Comparison of ENCODE assay signal across 8 cellular contexts in the genomic region with DNA sequence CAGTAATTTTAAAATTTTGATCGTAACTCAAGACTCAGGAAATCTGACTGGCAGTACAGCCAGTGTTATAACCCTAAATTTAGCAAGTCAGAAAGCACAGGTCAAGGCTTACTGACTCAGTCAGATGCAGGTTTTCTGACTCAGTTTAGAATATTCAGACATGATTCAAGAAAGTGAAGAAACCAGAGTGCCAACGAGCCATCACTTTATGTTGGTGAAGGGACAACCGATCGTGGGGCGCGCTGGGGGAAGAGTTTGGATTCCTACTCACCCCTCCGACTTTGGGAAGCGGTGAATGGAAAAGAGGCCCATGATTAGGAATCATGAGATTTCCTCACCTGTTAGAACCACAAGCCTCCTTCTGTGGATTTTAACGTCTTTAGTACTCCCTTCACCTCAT. TPM values are rescaled to one million over a fixed set of nuclear protein-coding genes. Genes with fewer than 3 reads are reported as not detected.
A peak's percentile ranks its signal among the peaks of the same experiment; 100 is the strongest.
DNase-seq lines count a peak whose midpoint lies in the region; ATAC-seq lines count a peak whose summit lies in the region.

No MANE protein-coding gene starts in this region.

- peak overlapping the region; percentile 94 for H3K27ac Mint-ChIP-seq in activated T-helper 17 cell treated with anti-CD3 and anti-CD28 coated beads, Interleukin-2, amount 50 U/mL, for 72 hours

- DNase-seq in HT-29 (ENCODE audit: low spot score) (peak; percentile 41), globus pallidus (ENCODE audit: low spot score) (no peak), SW480 (ENCODE audit: low spot score) (no peak)
- DNase-seq in stimulated activated naive CD4-positive, alpha-beta T cell treated with Interleukin-2 at 50 U/mL for 16 hours (lab: John Stamatoyannopoulos, UW), result peak; percentile 31

- peak overlapping the region; percentile 75 for H3K4me3 ChIP-seq in iPS-18a (ENCODE audit: low read length)

- peaks cover 35% of the 10 kb centered on the region for H3K4me1 Mint-ChIP-seq in activated T-helper 17 cell treated with anti-CD3 and anti-CD28 coated beads, Interleukin-2, amount 50 U/mL, for 72 hours

- H3K9me3 Mint-ChIP-seq in activated T-helper 17 cell treated with anti-CD3 and anti-CD28 coated beads, Interleukin-2, amount 50 U/mL, for 72 hours, result no peaks in the 10 kb centered on the region

- H3K27me3 ChIP-seq in iPS-18a (ENCODE audit: control insufficient read depth, insufficient read depth, low read length), result peaks cover 7% of the 10 kb centered on the region

- H3K9me3 ChIP-seq in iPS-18a (ENCODE audit: control insufficient read depth, low read depth, low read length), result no peaks in the 10 kb centered on the region

- H3K27ac ChIP-seq in iPS-18a (ENCODE audit: low read length), result no peak overlapping the region

- no peaks in the 10 kb centered on the region for H3K27me3 Mint-ChIP-seq in activated T-helper 17 cell treated with anti-CD3 and anti-CD28 coated beads, Interleukin-2, amount 50 U/mL, for 72 hours

- H3K4me3 Mint-ChIP-seq in activated T-helper 17 cell treated with anti-CD3 and anti-CD28 coated beads, Interleukin-2, amount 50 U/mL, for 72 hours, result peak overlapping the region; percentile 85

- no peaks in the 10 kb centered on the region for H3K36me3 ChIP-seq in iPS-18a (ENCODE audit: control insufficient read depth, low read depth, low read length)

- H3K9ac ChIP-seq in iPS-18a (ENCODE audit: low read length), result peak overlapping the region; percentile 57

- H3K36me3 Mint-ChIP-seq in activated T-helper 17 cell treated with anti-CD3 and anti-CD28 coated beads, Interleukin-2, amount 50 U/mL, for 72 hours (ENCODE audit: low read depth), result peaks cover 54% of the 10 kb centered on the region

- H3K4me1 ChIP-seq in iPS-18a (ENCODE audit: control insufficient read depth, low read depth, low read length), result peaks cover 13% of the 10 kb centered on the region

- peak; percentile 50 for ATAC-seq in activated T-helper 17 cell treated with anti-CD3 and anti-CD28 coated beads, Interleukin-2, amount 50 U/mL, for 72 hours (replicated peaks)
- ATAC-seq in GM19452 (IDR thresholded peaks at IDR 0.05; ENCODE audit: unreplicated experiment) (no peak), GM18909 (IDR thresholded peaks at IDR 0.05; ENCODE audit: poor library complexity, unreplicated experiment) (no peak)

RNA-seq across cellular contexts. Expression of a gene that starts 1.0 kb away (rescaled TPM):
- 51.2 and 53.8 TPM in 2 replicates for total RNA-seq in HT-29 (2014; rRNA removed; shearing (Covaris generic))
- total RNA-seq in activated T-helper 17 cell treated with anti-CD3 and anti-CD28 coated beads, Interleukin-2, amount 50 U/mL, for 72 hours, result 100 to 1,000 TPM in 1 of 2 donors, 10 to 100 TPM in 1; 83.5 to 108 TPM

RNA-seq across cellular contexts. Expression of a gene that starts 54.8 kb away (rescaled TPM):
- 64.9 and 68.6 TPM in 2 replicates for total RNA-seq in HT-29 (2014; rRNA removed; shearing (Covaris generic))
- total RNA-seq in activated T-helper 17 cell treated with anti-CD3 and anti-CD28 coated beads, Interleukin-2, amount 50 U/mL, for 72 hours, result 10 to 100 TPM; 38.5 to 56.1 TPM

Comparison
In these comparisons a context has a peak if more than half of its experiments do, and no peak if none do; other contexts are left out.
1. DNase-seq: peak in HT-29 (single experiment) and stimulated activated naive CD4-positive, alpha-beta T cell treated with Interleukin-2 at 50 U/mL for 16 hours (single experiment); none in globus pallidus (single experiment) and SW480 (single experiment).